Comparison of ENCODE assay signal across 29 cellular contexts in the genomic region with DNA sequence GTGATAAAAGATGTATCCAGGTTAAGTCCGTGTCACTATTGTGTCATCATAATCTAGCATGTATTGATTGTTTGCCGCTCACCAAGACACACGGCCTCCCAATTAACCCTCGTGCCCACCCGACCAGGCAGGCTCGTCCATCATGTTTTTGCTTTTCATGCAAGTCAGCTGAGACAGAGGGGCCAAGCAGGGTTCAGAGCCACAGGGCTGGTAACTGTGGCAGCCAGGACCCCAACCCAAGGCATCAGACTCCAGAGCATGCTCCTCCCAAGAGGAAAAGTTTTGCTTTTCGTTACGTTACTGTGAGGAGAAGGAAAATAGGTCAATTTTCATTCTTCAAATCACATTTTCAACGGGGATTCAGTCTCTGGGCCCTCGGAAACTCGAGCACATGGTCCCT.
"Had no signal": no experiment of that assay in that cellular context is flagged by ENCODE, and none has a peak within 500 bp of the region (broad histone marks: within the 10 kb centered on the region; RNA-seq: fewer than 3 reads in every experiment).

No MANE protein-coding gene starts in this region.

- H3K9me3 Mint-ChIP-seq: activated CD4-positive, alpha-beta memory T cell treated with anti-CD3 and anti-CD28 coated beads, Interleukin-2, amount 10 ng/mL, durations not matched to agents 7 days and 5 days; activated CD4-positive, alpha-beta T cell treated with anti-CD3 and anti-CD28 coated beads, Interleukin-2, amount 10 ng/mL, durations not matched to agents 7 days and 5 days; activated naive CD4-positive, alpha-beta T cell treated with anti-CD3 and anti-CD28 coated beads, Interleukin-2, amount 10 ng/mL, durations not matched to agents 7 days and 5 days; activated naive CD4-positive, alpha-beta T cell treated with anti-CD3 and anti-CD28 coated beads, Interleukin-2, amount 50 U/mL, for 72 hours; activated naive CD8-positive, alpha-beta T cell treated with anti-CD3 and anti-CD28 coated beads, Interleukin-2, amount 10 ng/mL, durations not matched to agents 7 days and 5 days; activated T-cell treated with anti-CD3 and anti-CD28 coated beads, Interleukin-2, amount 50 U/mL, for 24 hours; activated T-cell treated with anti-CD3 and anti-CD28 coated beads, Interleukin-2, amount 50 U/mL, for 72 hours; brain; effector memory CD8-positive, alpha-beta T cell had no signal

- H3K4me3 ChIP-seq: ascending aorta, breast epithelium, cardiac muscle cell had no signal

- H3K27me3 ChIP-seq: ascending aorta, breast epithelium had no signal

- ATAC-seq: activated naive CD4-positive, alpha-beta T cell treated with anti-CD3 and anti-CD28 coated beads, Interleukin-2, amount 50 U/mL, for 72 hours; activated T-cell treated with anti-CD3 and anti-CD28 coated beads, Interleukin-2, amount 50 U/mL, for 72 hours; effector memory CD8-positive, alpha-beta T cell had no signal

- H3K27ac Mint-ChIP-seq: activated CD4-positive, alpha-beta memory T cell treated with anti-CD3 and anti-CD28 coated beads, Interleukin-2, amount 10 ng/mL, durations not matched to agents 7 days and 5 days; activated CD4-positive, alpha-beta T cell treated with anti-CD3 and anti-CD28 coated beads, Interleukin-2, amount 10 ng/mL, durations not matched to agents 7 days and 5 days; activated naive CD4-positive, alpha-beta T cell treated with anti-CD3 and anti-CD28 coated beads, Interleukin-2, amount 10 ng/mL, durations not matched to agents 7 days and 5 days; activated naive CD4-positive, alpha-beta T cell treated with anti-CD3 and anti-CD28 coated beads, Interleukin-2, amount 50 U/mL, for 72 hours; activated naive CD8-positive, alpha-beta T cell treated with anti-CD3 and anti-CD28 coated beads, Interleukin-2, amount 10 ng/mL, durations not matched to agents 7 days and 5 days; activated T-cell treated with anti-CD3 and anti-CD28 coated beads, Interleukin-2, amount 50 U/mL, for 24 hours; activated T-cell treated with anti-CD3 and anti-CD28 coated beads, Interleukin-2, amount 50 U/mL, for 72 hours; effector memory CD8-positive, alpha-beta T cell had no signal

- FAIRE-seq: colon, endometrium, endothelial cell of umbilical vein, frontal cortex had no signal

- H3K4me1 ChIP-seq: ascending aorta, breast epithelium had no signal

- H3K27ac ChIP-seq: ascending aorta, breast epithelium, cardiac muscle cell, epithelial cell of prostate had no signal

- DNase-seq: activated CD4-positive, alpha-beta memory T cell treated with anti-CD3 and anti-CD28 coated beads, Interleukin-2, amount 10 ng/mL, durations not matched to agents 7 days and 5 days; activated CD4-positive, alpha-beta T cell treated with anti-CD3 and anti-CD28 coated beads for 1 hour; activated CD4-positive, alpha-beta T cell treated with anti-CD3 and anti-CD28 coated beads for 4 hours; activated CD4-positive, alpha-beta T cell treated with anti-CD3 and anti-CD28 coated beads, Interleukin-2, amount 10 ng/mL, durations not matched to agents 7 days and 5 days; activated CD4-positive, alpha-beta T cell treated with anti-CD3 and anti-CD28 coated beads, Interleukin-2, amount 50 U/mL, for 4 hours; activated CD8-positive, alpha-beta memory T cell treated with anti-CD3 and anti-CD28 coated beads, Interleukin-2, amount 50 U/mL, for 48 hours; activated gamma-delta T cell; activated naive CD4-positive, alpha-beta T cell; activated naive CD4-positive, alpha-beta T cell treated with anti-CD3 and anti-CD28 coated beads, Interleukin-2, amount 10 ng/mL, durations not matched to agents 7 days and 5 days; activated naive CD8-positive, alpha-beta T cell treated with anti-CD3 and anti-CD28 coated beads, Interleukin-2, amount 10 ng/mL, durations not matched to agents 7 days and 5 days; activated T-cell treated with anti-CD3 and anti-CD28 coated beads for 4 hours; activated T-cell treated with anti-CD3 and anti-CD28 coated beads, Interleukin-2, amount 50 U/mL, for 24 hours; activated T-cell treated with anti-CD3 and anti-CD28 coated beads, Interleukin-2, amount 50 U/mL, for 72 hours; cortex of kidney; dermis blood vessel endothelial cell; effector CD4-positive, alpha-beta T cell; effector memory CD8-positive, alpha-beta T cell; foreskin fibroblast; T-helper 2 cell had no signal

- H3K36me3 ChIP-seq: ascending aorta, breast epithelium, cardiac muscle cell had no signal

- H3K36me3 Mint-ChIP-seq: activated naive CD4-positive, alpha-beta T cell treated with anti-CD3 and anti-CD28 coated beads, Interleukin-2, amount 10 ng/mL, durations not matched to agents 7 days and 5 days; activated naive CD4-positive, alpha-beta T cell treated with anti-CD3 and anti-CD28 coated beads, Interleukin-2, amount 50 U/mL, for 72 hours; activated naive CD8-positive, alpha-beta T cell treated with anti-CD3 and anti-CD28 coated beads, Interleukin-2, amount 10 ng/mL, durations not matched to agents 7 days and 5 days; brain had no signal

- H3K4me3 Mint-ChIP-seq: activated CD4-positive, alpha-beta memory T cell treated with anti-CD3 and anti-CD28 coated beads, Interleukin-2, amount 10 ng/mL, durations not matched to agents 7 days and 5 days; activated CD4-positive, alpha-beta T cell treated with anti-CD3 and anti-CD28 coated beads, Interleukin-2, amount 10 ng/mL, durations not matched to agents 7 days and 5 days; activated naive CD4-positive, alpha-beta T cell treated with anti-CD3 and anti-CD28 coated beads, Interleukin-2, amount 10 ng/mL, durations not matched to agents 7 days and 5 days; activated naive CD8-positive, alpha-beta T cell treated with anti-CD3 and anti-CD28 coated beads, Interleukin-2, amount 10 ng/mL, durations not matched to agents 7 days and 5 days; activated T-cell treated with anti-CD3 and anti-CD28 coated beads, Interleukin-2, amount 50 U/mL, for 24 hours; activated T-cell treated with anti-CD3 and anti-CD28 coated beads, Interleukin-2, amount 50 U/mL, for 72 hours; effector memory CD8-positive, alpha-beta T cell had no signal

- H3K27me3 Mint-ChIP-seq: activated T-cell treated with anti-CD3 and anti-CD28 coated beads, Interleukin-2, amount 50 U/mL, for 24 hours had no signal

- H3K4me1 Mint-ChIP-seq: activated CD4-positive, alpha-beta memory T cell treated with anti-CD3 and anti-CD28 coated beads, Interleukin-2, amount 10 ng/mL, durations not matched to agents 7 days and 5 days; activated CD4-positive, alpha-beta T cell treated with anti-CD3 and anti-CD28 coated beads, Interleukin-2, amount 10 ng/mL, durations not matched to agents 7 days and 5 days; activated naive CD4-positive, alpha-beta T cell treated with anti-CD3 and anti-CD28 coated beads, Interleukin-2, amount 10 ng/mL, durations not matched to agents 7 days and 5 days had no signal

- H3K9me3 ChIP-seq: ascending aorta, breast epithelium had no signal
